In genomic region chr21:34889287-34889536, GRCh38 we compare ENCODE assay signal across 7 cellular contexts.
DNase-seq lines count a peak whose midpoint lies in the region; ATAC-seq and TF ChIP-seq lines count a peak whose summit lies in the region.

No MANE protein-coding gene starts in this region.

- H3K27ac ChIP-seq in iPS-18a (ENCODE audit: low read length) = no peak overlapping the region

- no peaks in the 10 kb centered on the region for H3K9me3 ChIP-seq in iPS-18a (ENCODE audit: control insufficient read depth, low read depth, low read length)

- no peaks in the 10 kb centered on the region for H3K36me3 ChIP-seq in iPS-18a (ENCODE audit: control insufficient read depth, low read depth, low read length)

- H3K9ac ChIP-seq in iPS-18a (ENCODE audit: low read length) = peak overlapping the region; percentile 50

- peaks cover 93% of the 10 kb centered on the region for H3K27me3 ChIP-seq in iPS-18a (ENCODE audit: control insufficient read depth, insufficient read depth, low read length)

- ATAC-seq in GM18517 (IDR thresholded peaks at IDR 0.05; ENCODE audit: unreplicated experiment) (peak; percentile 10), HG03280 (IDR thresholded peaks at IDR 0.05; ENCODE audit: unreplicated experiment) (peak; percentile 17)

- H3K4me3 ChIP-seq in iPS-18a (ENCODE audit: low read length) = peak overlapping the region; percentile 68

- peak; percentile 24; the same call in 1 of the 2 replicates for TF ChIP-seq POLR2A in Raji (IDR thresholded peaks at IDR 0.05; ENCODE audit: insufficient read depth, low read depth, low read length)

- DNase-seq in amniotic epithelial cell (ENCODE audit: low read depth) (peak; percentile 71), cerebellar nuclear complex (lab: John Stamatoyannopoulos, UW) (no peak)
- DNase-seq in stimulated activated CD4-positive, alpha-beta T cell treated with anti-CD3 and anti-CD28 coated beads, Interleukin-12 subunit alpha, Interleukin-12 subunit beta, amount 100 ng/mL, for 24 hours (ENCODE audit: low read depth in 2 of 2) = peak; percentile 37 to 41

- H3K4me1 ChIP-seq in iPS-18a (ENCODE audit: control insufficient read depth, low read depth, low read length) = peaks cover 29% of the 10 kb centered on the region

Comparison
In these comparisons a context has a peak if more than half of its experiments do, and no peak if none do; other contexts are left out.
1. DNase-seq: peak in amniotic epithelial cell (single experiment) and stimulated activated CD4-positive, alpha-beta T cell treated with anti-CD3 and anti-CD28 coated beads, Interleukin-12 subunit alpha, Interleukin-12 subunit beta, amount 100 ng/mL, for 24 hours (2 of 2); none in cerebellar nuclear complex (0 of 2).